8 cellular contexts compared by ENCODE assay signal in the genomic region with DNA sequence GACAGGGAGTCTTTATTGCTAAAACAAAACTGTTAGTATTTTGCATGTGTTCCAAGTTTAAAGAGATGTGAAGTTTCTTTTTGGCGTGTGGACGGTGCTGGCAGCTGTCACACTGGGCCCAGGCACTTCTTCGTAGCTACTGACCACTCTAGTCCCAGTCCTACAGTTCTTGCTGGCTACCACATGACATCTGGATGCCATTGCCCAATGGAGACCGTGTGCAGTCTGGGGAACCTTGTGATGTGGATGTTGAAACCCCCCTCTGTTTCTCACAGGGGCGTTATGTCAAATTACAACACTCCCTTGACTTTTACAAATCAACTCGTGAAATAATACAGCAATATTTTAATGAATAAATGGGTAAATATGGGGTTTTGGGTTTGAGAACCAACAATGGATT. TPM values are rescaled to one million over a fixed set of nuclear protein-coding genes. Genes with fewer than 3 reads are reported as not detected.
DNase-seq lines count a peak whose midpoint lies in the region; ATAC-seq and TF ChIP-seq lines count a peak whose summit lies in the region.

No MANE protein-coding gene starts in this region.

- TF ChIP-seq CTCF in KMS-11 (conservative IDR thresholded peaks at IDR 0.05; ENCODE audit: low read depth, low read length) (no peak), brain (conservative IDR thresholded peaks at IDR 0.05) (no peak), mesothelial cell of epicardium (IDR thresholded peaks at IDR 0.05; ENCODE audit: unreplicated experiment) (no peak), omental fat pad (IDR thresholded peaks at IDR 0.05) (no peak)

- peak overlapping the region; percentile 16; the same call in 1 of the 2 replicates for H3K27ac ChIP-seq in KMS-11

- H3K27me3 ChIP-seq in KMS-11 (ENCODE audit: insufficient read depth, low read depth) (no peaks in the 10 kb centered on the region), H7 (ENCODE audit: control insufficient read depth, insufficient read depth, low read length) (no peaks in the 10 kb centered on the region)

- H3K27me3 Mint-ChIP-seq in brain (peaks cover 7% of the 10 kb centered on the region), mesothelial cell of epicardium (ENCODE audit: low read depth) (no peaks in the 10 kb centered on the region)

- peak; percentile 46 for DNase-seq in EH (ENCODE audit: low read depth)
- DNase-seq in mesothelial cell of epicardium (ENCODE audit: low spot score in 2 of 2, unreplicated experiment in 2 of 2), result no peak
- DNase-seq in DMS79 (lab: John Stamatoyannopoulos, UW), result no peak
- DNase-seq in omental fat pad (ENCODE audit: low spot score), result no peak
- no peak for DNase-seq in H7

- peak overlapping the region; percentile 99 for H3K4me2 ChIP-seq in KMS-11

- peak overlapping the region in 4 of 5 experiments; percentile 88 to 98 (median 96) for H3K27ac Mint-ChIP-seq in brain
- H3K27ac Mint-ChIP-seq in mesothelial cell of epicardium, result no peak overlapping the region

- H3K4me3 Mint-ChIP-seq in brain (peak overlapping the region; percentile 80 to 98 (median 91)), mesothelial cell of epicardium (peak overlapping the region; percentile 81)

- ATAC-seq in GM21447 (IDR thresholded peaks at IDR 0.05; ENCODE audit: unreplicated experiment) (peak; percentile 23), omental fat pad (ENCODE audit: low FRiP score) (no peak)

- H3K4me1 ChIP-seq in KMS-11 (ENCODE audit: low read depth, poor library complexity, severe bottlenecking), result peaks cover 30% of the 10 kb centered on the region

- peaks cover 4% of the 10 kb centered on the region for H3K36me3 Mint-ChIP-seq in brain
- no peaks in the 10 kb centered on the region for H3K36me3 Mint-ChIP-seq in mesothelial cell of epicardium

- H3K9me3 Mint-ChIP-seq in brain (peaks cover 0 to 3% (median 0%) of the 10 kb centered on the region in 5 experiments), mesothelial cell of epicardium (no peaks in the 10 kb centered on the region)

- H3K4me1 Mint-ChIP-seq in brain, result peaks cover 32% of the 10 kb centered on the region
- peaks cover 25% of the 10 kb centered on the region for H3K4me1 Mint-ChIP-seq in mesothelial cell of epicardium

- peak overlapping the region; percentile 97 for H2AFZ ChIP-seq in KMS-11 (ENCODE audit: low read depth)

- peak overlapping the region; percentile 78; the same call in 1 of the 2 replicates for H3K9ac ChIP-seq in KMS-11

- H4K20me1 ChIP-seq in KMS-11 (ENCODE audit: insufficient read depth), result no peaks in the 10 kb centered on the region

- H3K4me3 ChIP-seq in KMS-11 (IDR thresholded peaks at IDR 0.05; ENCODE audit: insufficient read depth, low read depth, low read length), result peak overlapping the region; percentile 90
- no peak overlapping the region; the same call in 1 of the 2 replicates for H3K4me3 ChIP-seq in H7 (ENCODE audit: insufficient read depth, low read depth, low read length)

- H3K79me2 ChIP-seq in KMS-11 (ENCODE audit: insufficient read depth, low read depth), result peaks cover 18% of the 10 kb centered on the region; the same call in 1 of the 2 replicates

- H3K36me3 ChIP-seq in KMS-11 (ENCODE audit: insufficient read depth) (no peaks in the 10 kb centered on the region), H7 (replicated peaks; ENCODE audit: control insufficient read depth, insufficient read depth, low read length) (no peaks in the 10 kb centered on the region)

RNA-seq across cellular contexts. Expression of gene GPD2, which starts 1.1 kb away (rescaled TPM):
- 24.4 TPM for polyA plus RNA-seq in brain (ENCODE audit: insufficient read depth, low read depth, low replicate concordance)
- 17.3 to 21.7 TPM (median 19.0 TPM) in 3 replicates for total RNA-seq in mesothelial cell of epicardium
- 10 to 100 TPM; 38.7 to 62.9 (median 40.7) TPM for total RNA-seq in omental fat pad
- total RNA-seq in H7 (2014; rRNA removed; shearing (Covaris generic)), result 49.7 and 58.1 TPM in 2 replicates
